ENCODE assay signal across 1 cellular context in the genomic region with DNA sequence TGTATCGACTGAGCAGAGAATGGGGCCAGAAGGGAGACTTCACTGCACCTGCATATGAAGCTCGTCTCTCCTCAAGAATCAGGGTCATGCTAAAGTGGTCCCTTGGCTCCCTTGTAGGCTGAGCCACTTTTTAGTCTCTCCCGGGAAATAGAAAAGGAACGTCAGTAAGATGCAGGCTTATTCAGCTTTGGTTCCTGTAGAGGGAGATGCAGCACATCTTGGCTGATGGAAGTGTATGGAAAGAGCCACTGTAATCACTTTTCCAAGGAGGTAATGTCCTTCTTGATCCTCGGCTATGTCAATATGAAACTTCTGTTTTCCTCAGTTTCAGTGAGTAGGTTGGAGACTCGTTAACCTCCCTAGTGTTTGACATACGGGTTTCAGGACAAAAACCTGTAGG.
TF ChIP-seq lines count a peak whose summit lies in the region.

No MANE protein-coding gene starts in this region.

TF ChIP-seq in H1, 55 proteins besides CTCF, POLR2A, EP300 and RAD21:
- TF ChIP-seq HDAC6 (IDR thresholded peaks at IDR 0.05; ENCODE audit: low read depth, low read length) (no peak), CHD1 (IDR thresholded peaks at IDR 0.05; ENCODE audit: low read depth, low read length) (no peak), GTF2F1 (IDR thresholded peaks at IDR 0.05; ENCODE audit: borderline replicate concordance, low read depth, low read length) (no peak), ATF3 (IDR thresholded peaks at IDR 0.05; ENCODE audit: insufficient read depth, low read depth, low read length) (no peak), RBBP5 (IDR thresholded peaks at IDR 0.05; ENCODE audit: borderline replicate concordance, low read depth, low read length) (no peak), TBP (IDR thresholded peaks at IDR 0.05; ENCODE audit: low read depth, low read length) (no peak), CHD7 (IDR thresholded peaks at IDR 0.05; ENCODE audit: insufficient replicate concordance, low read length) (no peak), CBX8 (IDR thresholded peaks at IDR 0.05; ENCODE audit: borderline replicate concordance, low read depth, low read length) (no peak), NRF1 (IDR thresholded peaks at IDR 0.05; ENCODE audit: low read depth, low read length) (no peak), RXRA (IDR thresholded peaks at IDR 0.05; ENCODE audit: insufficient read depth, low read depth, low read length) (no peak), EZH2 (IDR thresholded peaks at IDR 0.05; ENCODE audit: low read depth, low read length, severe bottlenecking) (no peak), KDM1A (IDR thresholded peaks at IDR 0.05; ENCODE audit: borderline replicate concordance, low read length) (no peak), NANOG (IDR thresholded peaks at IDR 0.05; ENCODE audit: insufficient read depth, low read depth, low read length, poor library complexity, severe bottlenecking) (no peak), ASH2L (IDR thresholded peaks at IDR 0.05; ENCODE audit: low read length) (no peak), HDAC2 (IDR thresholded peaks at IDR 0.05; ENCODE audit: borderline replicate concordance in 1 of 2, low read depth in 2 of 2, low read length in 2 of 2) (no peak), YY1 (IDR thresholded peaks at IDR 0.05; ENCODE audit: low read depth, low read length) (no peak), SIRT6 (IDR thresholded peaks at IDR 0.05; ENCODE audit: low read length) (no peak), FOSL1 (IDR thresholded peaks at IDR 0.05; ENCODE audit: insufficient read depth, low read depth, low read length) (no peak), SP1 (IDR thresholded peaks at IDR 0.05; ENCODE audit: low read depth, low read length) (no peak)
- TF ChIP-seq, protein P1, sequence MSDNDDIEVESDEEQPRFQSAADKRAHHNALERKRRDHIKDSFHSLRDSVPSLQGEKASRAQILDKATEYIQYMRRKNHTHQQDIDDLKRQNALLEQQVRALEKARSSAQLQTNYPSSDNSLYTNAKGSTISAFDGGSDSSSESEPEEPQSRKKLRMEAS (IDR thresholded peaks at IDR 0.05): no peak
